27 cellular contexts compared by ENCODE assay signal in the genomic region with DNA sequence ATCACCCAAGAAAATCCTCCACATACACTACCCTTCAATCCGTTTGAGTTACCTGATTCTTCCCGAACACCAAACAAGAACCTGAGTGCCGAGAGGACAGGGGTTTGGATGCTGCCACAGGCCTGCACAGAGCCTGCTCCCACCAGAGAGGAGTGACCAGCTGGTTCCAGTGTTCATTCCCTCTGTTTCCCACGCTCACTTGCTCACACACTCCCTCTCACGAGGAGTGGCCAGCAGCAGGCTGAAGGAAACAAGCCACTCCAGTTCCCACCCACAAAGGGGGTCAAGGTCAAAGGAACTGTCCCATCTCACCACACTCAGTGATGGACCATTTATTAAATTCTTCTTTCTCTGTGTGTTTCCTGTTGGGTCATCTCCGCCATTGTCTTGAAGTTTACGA.
"Had no signal": no experiment of that assay in that cellular context is flagged by ENCODE, and none has a peak within 500 bp of the region (broad histone marks: within the 10 kb centered on the region; RNA-seq: fewer than 3 reads in every experiment).

No MANE protein-coding gene starts in this region.

- H3K4me3 ChIP-seq: body of pancreas, cardiac muscle cell, coronary artery, dorsolateral prefrontal cortex, gastroesophageal sphincter, hepatocyte, neural progenitor cell, psoas muscle, skin epidermis, upper lobe of left lung had no signal

- H3K9ac ChIP-seq: neural progenitor cell, parathyroid adenoma had no signal

- DNase-seq: activated CD4-positive, alpha-beta T cell treated with anti-CD3 and anti-CD28 coated beads for 36 hours; activated CD4-positive, CD25-positive, alpha-beta regulatory T cell; activated CD8-positive, alpha-beta memory T cell treated with anti-CD3 and anti-CD28 coated beads, Interleukin-2, amount 50 U/mL, for 4 hours; activated gamma-delta T cell treated with Interleukin-2 at 50 U/mL for 16 hours; activated naive CD4-positive, alpha-beta T cell treated with anti-CD3 and anti-CD28 coated beads, Interleukin-2, amount 50 U/mL, for 16 hours; activated T-cell treated with anti-CD3 and anti-CD28 coated beads, Interleukin-2, amount 50 U/mL, for 4 hours; anterior cingulate cortex; body of pancreas; dorsolateral prefrontal cortex; effector memory CD4-positive, alpha-beta T cell; erythroblast; islet precursor cell; mammary epithelial cell; natural killer cell; occipital lobe; psoas muscle; stimulated activated CD4-positive, alpha-beta T cell treated with anti-CD3 and anti-CD28 coated beads, Interleukin-12 subunit alpha, Interleukin-12 subunit beta, amount 100 ng/mL, for 4 hours; stimulated activated CD4-positive, alpha-beta T cell treated with anti-CD3 and anti-CD28 coated beads, Interleukin-4, amount 100 ng/mL, for 1 hour; substantia nigra; upper lobe of left lung had no signal

- ATAC-seq: activated CD4-positive, alpha-beta T cell treated with anti-CD3 and anti-CD28 coated beads for 36 hours; activated T-cell treated with anti-CD3 and anti-CD28 coated beads, Interleukin-2, amount 50 U/mL, for 4 hours; body of pancreas; gastroesophageal sphincter; natural killer cell had no signal

- H3K27ac ChIP-seq: cardiac muscle cell, dorsolateral prefrontal cortex, neural progenitor cell, upper lobe of left lung had no signal

- H3K27me3 ChIP-seq: body of pancreas, cardiac muscle cell, dorsolateral prefrontal cortex, gastroesophageal sphincter, hepatocyte, upper lobe of left lung had no signal

- H3K36me3 ChIP-seq: cardiac muscle cell, gastroesophageal sphincter, neural progenitor cell, upper lobe of left lung had no signal

- H3K9me3 ChIP-seq: body of pancreas, upper lobe of left lung had no signal

- H3K4me1 ChIP-seq: parathyroid adenoma, upper lobe of left lung had no signal

- H2AFZ ChIP-seq: hepatocyte, neural progenitor cell, parathyroid adenoma had no signal

- H3K79me2 ChIP-seq: hepatocyte, parathyroid adenoma had no signal

- H3K4me2 ChIP-seq: hepatocyte, neural progenitor cell had no signal
